ENCODE assay signal across 24 cellular contexts in the genomic region with DNA sequence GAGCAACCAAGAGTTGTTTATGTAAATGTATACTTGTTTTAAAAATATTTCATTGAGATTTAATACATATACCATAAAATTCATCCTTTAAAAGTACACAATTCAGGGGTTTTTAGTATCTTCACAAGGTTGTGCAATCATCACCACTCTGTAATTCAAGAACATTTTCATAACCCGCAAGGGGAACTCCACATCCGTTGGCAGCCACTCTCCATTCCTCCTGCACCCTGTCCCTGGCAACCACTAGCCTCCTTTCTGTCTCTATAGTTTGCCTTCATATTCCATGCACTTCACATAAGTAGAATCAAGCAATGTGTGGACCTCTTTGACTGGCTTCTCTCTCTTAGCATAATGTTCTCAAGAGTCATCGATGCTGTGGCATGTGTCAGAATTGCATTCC.
DNase-seq lines count a peak whose midpoint lies in the region; ATAC-seq and TF ChIP-seq lines count a peak whose summit lies in the region.
"Had no signal": no experiment of that assay in that cellular context is flagged by ENCODE, and none has a peak within 500 bp of the region (broad histone marks: within the 10 kb centered on the region; RNA-seq: fewer than 3 reads in every experiment).

No MANE protein-coding gene starts in this region.

- ATAC-seq in heart left ventricle, result peak in 1 of 4 donors; percentile 24
- ATAC-seq in left ventricle myocardium superior, result no peak
- peak; percentile 56 to 73 for ATAC-seq in upper lobe of left lung (ENCODE audit: low FRiP score in 2 of 2)
- ATAC-seq in GM21529 (IDR thresholded peaks at IDR 0.05; ENCODE audit: unreplicated experiment), result no peak
- ATAC-seq: A549; activated naive CD8-positive, alpha-beta T cell treated with anti-CD3 and anti-CD28 coated beads, Interleukin-2, amount 50 U/mL, for 24 hours; activated T-helper 17 cell treated with anti-CD3 and anti-CD28 coated beads, Interleukin-2, amount 50 U/mL, for 72 hours; gastroesophageal sphincter; natural killer cell treated with Interleukin-12 subunit alpha and Interleukin-12 subunit beta and Interleukin-15 and Interleukin-18, amount 100 ng/mL, for 72 hours; stimulated activated memory B cell treated with anti-CD40 and anti-IgM and Interleukin-4, amounts not matched to agents 10 μg/mL and 1 μg/mL and 100 μg/mL, for 72 hours; T-helper 17 cell had no signal

- no peak for TF ChIP-seq POLR2A in heart left ventricle (IDR thresholded peaks at IDR 0.05)
- TF ChIP-seq POLR2A in upper lobe of left lung (IDR thresholded peaks at IDR 0.05), result no peak

- H3K27ac Mint-ChIP-seq in activated CD4-positive, alpha-beta T cell treated with anti-CD3 and anti-CD28 coated beads, Interleukin-2, amount 10 ng/mL, durations not matched to agents 24 days and 14 days, result no peak overlapping the region
- H3K27ac Mint-ChIP-seq: activated naive CD8-positive, alpha-beta T cell treated with anti-CD3 and anti-CD28 coated beads, Interleukin-2, amount 50 U/mL, for 24 hours; activated T-helper 17 cell treated with anti-CD3 and anti-CD28 coated beads, Interleukin-2, amount 50 U/mL, for 72 hours; immature natural killer cell; natural killer cell treated with Interleukin-12 subunit alpha and Interleukin-12 subunit beta and Interleukin-15 and Interleukin-18, amount 100 ng/mL, for 72 hours; stimulated activated memory B cell treated with anti-CD40 and anti-IgM and Interleukin-4, amounts not matched to agents 10 μg/mL and 1 μg/mL and 100 μg/mL, for 72 hours; T-helper 17 cell had no signal

- no peaks in the 10 kb centered on the region for H3K27me3 Mint-ChIP-seq in activated CD4-positive, alpha-beta T cell treated with anti-CD3 and anti-CD28 coated beads, Interleukin-2, amount 10 ng/mL, durations not matched to agents 24 days and 14 days
- H3K27me3 Mint-ChIP-seq: stimulated activated memory B cell treated with anti-CD40 and anti-IgM and Interleukin-4, amounts not matched to agents 10 μg/mL and 1 μg/mL and 100 μg/mL, for 72 hours had no signal

- peak overlapping the region in 9 of 12 donors; percentile 7 to 70 (median 32) for H3K27ac ChIP-seq in heart left ventricle
- no peak overlapping the region for H3K27ac ChIP-seq in upper lobe of left lung
- H3K27ac ChIP-seq: A549, C4-2B, gastroesophageal sphincter, transverse colon had no signal

- H3K9me3 Mint-ChIP-seq in activated CD4-positive, alpha-beta T cell treated with anti-CD3 and anti-CD28 coated beads, Interleukin-2, amount 10 ng/mL, durations not matched to agents 24 days and 14 days, result no peaks in the 10 kb centered on the region

- intact Hi-C loops in heart left ventricle (cut with DNase I), result loop anchor here in 2 of 10 donors (5.0 kb wide), 2 partner anchors 35 to 80 kb away; no protein-coding TSS in a partner anchor
- intact Hi-C loops in left ventricle myocardium superior (cut with micrococcal nuclease), result no loop called here
- intact Hi-C loops in activated CD4-positive, alpha-beta T cell treated with anti-CD3 and anti-CD28 coated beads, Interleukin-2, amount 10 ng/mL, durations not matched to agents 24 days and 14 days (cut with micrococcal nuclease), result no loop called here

- peaks cover 0 to 25% (median 13%) of the 10 kb centered on the region in 12 donors for H3K4me1 ChIP-seq in heart left ventricle
- peaks cover 18 to 28% (median 20%) of the 10 kb centered on the region in 4 donors for H3K4me1 ChIP-seq in upper lobe of left lung
- H3K4me1 ChIP-seq: gastroesophageal sphincter, transverse colon had no signal

- no peaks in the 10 kb centered on the region for H3K36me3 Mint-ChIP-seq in activated CD4-positive, alpha-beta T cell treated with anti-CD3 and anti-CD28 coated beads, Interleukin-2, amount 10 ng/mL, durations not matched to agents 24 days and 14 days (ENCODE audit: low read depth)
- H3K36me3 Mint-ChIP-seq: immature natural killer cell; natural killer cell treated with Interleukin-12 subunit alpha and Interleukin-12 subunit beta and Interleukin-15 and Interleukin-18, amount 100 ng/mL, for 72 hours; stimulated activated memory B cell treated with anti-CD40 and anti-IgM and Interleukin-4, amounts not matched to agents 10 μg/mL and 1 μg/mL and 100 μg/mL, for 72 hours had no signal

- H3K27me3 ChIP-seq in heart left ventricle (no peaks in the 10 kb centered on the region), upper lobe of left lung (no peaks in the 10 kb centered on the region)
- H3K27me3 ChIP-seq: gastroesophageal sphincter, transverse colon had no signal

- WGBS in heart left ventricle, 4 donors, result 32 to 76% (median 37%) methylated on average over 3 of the region's 3 CpGs
- WGBS in upper lobe of left lung, 2 donors, result 32 to 70% methylated on average over 3 of the region's 3 CpGs

- H3K4me3 Mint-ChIP-seq in activated CD4-positive, alpha-beta T cell treated with anti-CD3 and anti-CD28 coated beads, Interleukin-2, amount 10 ng/mL, durations not matched to agents 24 days and 14 days, result no peak overlapping the region
- H3K4me3 Mint-ChIP-seq: activated naive CD8-positive, alpha-beta T cell treated with anti-CD3 and anti-CD28 coated beads, Interleukin-2, amount 50 U/mL, for 24 hours; activated T-helper 17 cell treated with anti-CD3 and anti-CD28 coated beads, Interleukin-2, amount 50 U/mL, for 72 hours; immature natural killer cell; natural killer cell treated with Interleukin-12 subunit alpha and Interleukin-12 subunit beta and Interleukin-15 and Interleukin-18, amount 100 ng/mL, for 72 hours; stimulated activated memory B cell treated with anti-CD40 and anti-IgM and Interleukin-4, amounts not matched to agents 10 μg/mL and 1 μg/mL and 100 μg/mL, for 72 hours; T-helper 17 cell had no signal

- TF ChIP-seq EP300 in upper lobe of left lung (IDR thresholded peaks at IDR 0.05), result peak in 1 of 4 donors; percentile 2

- no peak overlapping the region for H3K4me3 ChIP-seq in heart left ventricle
- H3K4me3 ChIP-seq in fibroblast of the aortic adventitia (ENCODE audit: low read depth, low read length), result no peak overlapping the region
- H3K4me3 ChIP-seq in upper lobe of left lung, result no peak overlapping the region
- H3K4me3 ChIP-seq: A549, gastroesophageal sphincter, transverse colon had no signal

- H3K36me3 ChIP-seq in heart left ventricle, result no peaks in the 10 kb centered on the region
- no peaks in the 10 kb centered on the region for H3K36me3 ChIP-seq in upper lobe of left lung
- H3K36me3 ChIP-seq: gastroesophageal sphincter, transverse colon had no signal

- TF ChIP-seq CTCF in heart left ventricle (IDR thresholded peaks at IDR 0.05) (no peak), fibroblast of the aortic adventitia (IDR thresholded peaks at IDR 0.05; ENCODE audit: insufficient read depth, low read length) (no peak), upper lobe of left lung (IDR thresholded peaks at IDR 0.05) (no peak)

- no peaks in the 10 kb centered on the region for H3K4me1 Mint-ChIP-seq in activated CD4-positive, alpha-beta T cell treated with anti-CD3 and anti-CD28 coated beads, Interleukin-2, amount 10 ng/mL, durations not matched to agents 24 days and 14 days
- H3K4me1 Mint-ChIP-seq: activated naive CD8-positive, alpha-beta T cell treated with anti-CD3 and anti-CD28 coated beads, Interleukin-2, amount 50 U/mL, for 24 hours; activated T-helper 17 cell treated with anti-CD3 and anti-CD28 coated beads, Interleukin-2, amount 50 U/mL, for 72 hours; immature natural killer cell; stimulated activated memory B cell treated with anti-CD40 and anti-IgM and Interleukin-4, amounts not matched to agents 10 μg/mL and 1 μg/mL and 100 μg/mL, for 72 hours; T-helper 17 cell had no signal

- DNase-seq in heart left ventricle (no peak), left ventricle myocardium superior (no peak), UCSD-AML1 (lab: John Stamatoyannopoulos, UW; ENCODE audit: unreplicated experiment) (peak; percentile 14), fibroblast of the aortic adventitia (ENCODE audit: low read depth) (peak; percentile 51), upper lobe of left lung (peak in 1 of 2 donors; percentile 49), Ammon's horn (ENCODE audit: low spot score) (no peak)
- DNase-seq in activated CD4-positive, alpha-beta T cell treated with anti-CD3 and anti-CD28 coated beads, Interleukin-2, amount 10 ng/mL, durations not matched to agents 24 days and 14 days, result no peak
- DNase-seq: activated CD4-positive, CD25-positive, alpha-beta regulatory T cell; activated naive CD8-positive, alpha-beta T cell treated with anti-CD3 and anti-CD28 coated beads, Interleukin-2, amount 50 U/mL, for 24 hours; DMS153; immature natural killer cell; mesendoderm; NCI-H1417; NCI-H774; posterior cingulate gyrus; T-helper 17 cell; transverse colon had no signal

- H3K9me3 ChIP-seq in heart left ventricle (peaks cover 0 to 11% (median 0%) of the 10 kb centered on the region in 12 donors), upper lobe of left lung (peaks cover 0 to 1% (median 0%) of the 10 kb centered on the region in 4 donors)
- H3K9me3 ChIP-seq: A549 had no signal

Comparison
In these comparisons a context has a peak if more than half of its experiments do, and no peak if none do; other contexts are left out.
1. ATAC-seq: peak in upper lobe of left lung (2 of 2); none in left ventricle myocardium superior (single experiment) and GM21529 (single experiment).
2. DNase-seq: peak in UCSD-AML1 (single experiment) and fibroblast of the aortic adventitia (single experiment); none in heart left ventricle (0 of 5), left ventricle myocardium superior (single experiment), activated CD4-positive, alpha-beta T cell treated with anti-CD3 and anti-CD28 coated beads, Interleukin-2, amount 10 ng/mL, durations not matched to agents 24 days and 14 days (single experiment) and Ammon's horn (single experiment).
3. H3K27ac ChIP-seq: peak in heart left ventricle (9 of 12); none in upper lobe of left lung (0 of 4).